Comparison of ENCODE assay signal across 36 cellular contexts in genomic region chr3:170757038-170757437, GRCh38.
A peak's percentile ranks its signal among the peaks of the same experiment; 100 is the strongest.
DNase-seq lines count a peak whose midpoint lies in the region; ATAC-seq, FAIRE-seq and TF ChIP-seq lines count a peak whose summit lies in the region.
"Had no signal": no experiment of that assay in that cellular context is flagged by ENCODE, and none has a peak within 500 bp of the region (broad histone marks: within the 10 kb centered on the region; RNA-seq: fewer than 3 reads in every experiment).

No MANE protein-coding gene starts in this region.

- no peaks in the 10 kb centered on the region for H3K27me3 ChIP-seq in IMR-90 (ENCODE audit: control insufficient read depth, insufficient read depth, low read length)
- no peaks in the 10 kb centered on the region for H3K27me3 ChIP-seq in K562 (ENCODE audit: control insufficient read depth in 2 of 2, insufficient read depth in 2 of 2, low read length in 2 of 2)
- H3K27me3 ChIP-seq in keratinocyte (ENCODE audit: control insufficient read depth, extremely low read depth, insufficient read depth, low read length): no peaks in the 10 kb centered on the region
- H3K27me3 ChIP-seq in tibial nerve: no peaks in the 10 kb centered on the region
- H3K27me3 ChIP-seq: BE2C; BLaER1; BLaER1 treated with 17β-estradiol and CSF1 and Interleukin-3, amounts not matched to agents 10 nM and 100 nM had no signal

- H2BK15ac ChIP-seq in IMR-90 (ENCODE audit: low read depth, low read length): peak overlapping the region; percentile 77; the same call in 2 of the 3 replicates

- H3K4me1 ChIP-seq in IMR-90 (ENCODE audit: control insufficient read depth, insufficient read depth, low read length) (peaks cover 28% of the 10 kb centered on the region), K562 (replicated peaks in 1 of 2; ENCODE audit: control insufficient read depth in 2 of 2, insufficient read depth in 2 of 2, low read length in 2 of 2) (peaks cover 4 to 13% of the 10 kb centered on the region in 2 experiments; a peak in 4 of 5 replicates), keratinocyte (ENCODE audit: control insufficient read depth, extremely low read depth, insufficient read depth, low read length) (peaks cover 24% of the 10 kb centered on the region), tibial nerve (peaks cover 0 to 32% (median 7%) of the 10 kb centered on the region in 4 donors)
- H3K4me1 ChIP-seq: BLaER1, Caco-2 had no signal

- no peaks in the 10 kb centered on the region for H3K79me2 ChIP-seq in K562 (ENCODE audit: control insufficient read depth, insufficient read depth, low read length)
- H3K79me2 ChIP-seq in keratinocyte (ENCODE audit: control insufficient read depth, insufficient read depth, low read length): no peaks in the 10 kb centered on the region

- WGBS in IMR-90 (ENCODE audit: extremely low coverage in 2 of 2, insufficient read length in 1 of 2), 2 experiments: no CpG with 5 or more reads among the region's 1 CpG
- 70% methylated on average over 1 of the region's 1 CpG for WGBS in K562 (ENCODE audit: insufficient coverage, low coverage, missing lambda C conversion rate)
- 91 to 100% methylated on average over 1 of the region's 1 CpG for WGBS in tibial nerve, 2 donors

- H4K91ac ChIP-seq in IMR-90 (ENCODE audit: insufficient read depth, low read depth, low read length): peak overlapping the region; percentile 29

- H3K36me3 Mint-ChIP-seq in nephron progenitor cell (ENCODE audit: low read depth): no peaks in the 10 kb centered on the region
- H3K36me3 Mint-ChIP-seq: CD14-positive monocyte; CD4-positive, alpha-beta memory T cell; CD4-positive, CD25-positive, alpha-beta regulatory T cell; CD8-positive, alpha-beta memory T cell; CD8-positive, alpha-beta T cell had no signal

- TF ChIP-seq EP300 in K562 (IDR thresholded peaks at IDR 0.05; ENCODE audit: low read length) (no peak), tibial nerve (IDR thresholded peaks at IDR 0.05) (no peak)

- CTCF ChIA-PET in IMR-90 (lab: Yijun Ruan, JAX): no interaction called here
- CTCF ChIA-PET in K562 (lab: Yijun Ruan, JAX; ENCODE audit: low intra/inter-chr PET ratio): no interaction called here

- POLR2A ChIA-PET in IMR-90 (lab: Charles Lee; ENCODE audit: unreplicated experiment): no interaction called here
- POLR2A ChIA-PET in K562 (lab: Yijun Ruan, JAX): no interaction called here

- 0 out of 2 replicates have a peak overlapping the region, but pooled peaks have one; percentile 62 for H2AK5ac ChIP-seq in IMR-90 (ENCODE audit: low read depth, low read length)

- no peaks in the 10 kb centered on the region for H3K36me3 ChIP-seq in IMR-90 (ENCODE audit: control insufficient read depth, insufficient read depth, low read length)
- no peaks in the 10 kb centered on the region for H3K36me3 ChIP-seq in K562 (ENCODE audit: control insufficient read depth, insufficient read depth, low read length)
- no peaks in the 10 kb centered on the region for H3K36me3 ChIP-seq in keratinocyte (ENCODE audit: control insufficient read depth in 2 of 2, extremely low read depth in 1 of 2, insufficient read depth in 2 of 2, low read length in 2 of 2)
- H3K36me3 ChIP-seq in tibial nerve: no peaks in the 10 kb centered on the region
- H3K36me3 ChIP-seq: BE2C; BLaER1; BLaER1 treated with 17β-estradiol and CSF1 and Interleukin-3, amounts not matched to agents 10 nM and 100 nM had no signal

- H2AK9ac ChIP-seq in IMR-90 (replicated peaks; ENCODE audit: low read depth, low read length, poor library complexity): no peak overlapping the region

- TF ChIP-seq CTCF in IMR-90 (conservative IDR thresholded peaks at IDR 0.05; ENCODE audit: low read depth, low read length) (no peak), K562 (IDR thresholded peaks at IDR 0.05 in 2 of 3, conservative IDR thresholded peaks at IDR 0.05 in 1 of 3; ENCODE audit: insufficient read depth in 2 of 3, low read depth in 1 of 3, low read length in 3 of 3) (no peak), keratinocyte (optimal IDR thresholded peaks at IDR 0.05 in 1 of 3, IDR thresholded peaks at IDR 0.05 in 1 of 3, conservative IDR thresholded peaks at IDR 0.05 in 1 of 3; ENCODE audit: extremely low read depth in 1 of 3, insufficient read depth in 2 of 3, low read length in 3 of 3) (no peak), nephron progenitor cell (IDR thresholded peaks at IDR 0.05) (no peak), tibial nerve (IDR thresholded peaks at IDR 0.05) (no peak)

- no peaks in the 10 kb centered on the region for H3K9me3 ChIP-seq in IMR-90 (ENCODE audit: control insufficient read depth, insufficient read depth, low read length)
- no peaks in the 10 kb centered on the region for H3K9me3 ChIP-seq in K562 (replicated peaks; ENCODE audit: control insufficient read depth, insufficient read depth, low read depth, low read length)
- no peaks in the 10 kb centered on the region for H3K9me3 ChIP-seq in keratinocyte (ENCODE audit: control insufficient read depth, low read depth, low read length)
- no peaks in the 10 kb centered on the region for H3K9me3 ChIP-seq in tibial nerve
- H3K9me3 ChIP-seq: A549; BE2C; BLaER1; BLaER1 treated with 17β-estradiol and CSF1 and Interleukin-3, amounts not matched to agents 10 nM and 100 nM; Caco-2 had no signal

- no peak overlapping the region for H3K4me3 Mint-ChIP-seq in nephron progenitor cell
- H3K4me3 Mint-ChIP-seq: B cell; CD14-positive monocyte; CD4-positive, alpha-beta memory T cell; CD4-positive, alpha-beta T cell; CD4-positive, CD25-positive, alpha-beta regulatory T cell; CD8-positive, alpha-beta memory T cell; CD8-positive, alpha-beta T cell had no signal

- FAIRE-seq in K562 (lab: Jason Lieb, UNC) (no peak), keratinocyte (lab: Jason Lieb, UNC) (peak; percentile 23)
- FAIRE-seq: A204.1, A549, D721Med had no signal

- peaks cover 0 to 3% of the 10 kb centered on the region in 2 experiments; a peak in 2 of 4 replicates for H3K79me1 ChIP-seq in IMR-90 (ENCODE audit: low read depth in 1 of 2, low read length in 2 of 2)

- DNase-seq in IMR-90 (no peak), K562 (ENCODE audit: extremely low read depth in 1 of 4, low spot score in 3 of 4) (no peak), keratinocyte (ENCODE audit: low read depth, low spot score) (no peak), nephron progenitor cell (no peak), ACHN (no peak), tibial nerve (ENCODE audit: low spot score in 2 of 2) (no peak), NOMO-1 treated with dmso at 0.1 percent for 144 hours (lab: John Stamatoyannopoulos, UW; ENCODE audit: unreplicated experiment) (no peak)
- DNase-seq: 8988T; AML-193; BE2C; C1 segment of cervical spinal cord; Caco-2; Calu3; CD4-positive, alpha-beta memory T cell; CD4-positive, alpha-beta T cell; CD4-positive, CD25-positive, alpha-beta regulatory T cell; CD8-positive, alpha-beta memory T cell; CD8-positive, alpha-beta T cell; COR-L47; DMS 273 treated with DMSO at 0.1 percent for 48 hours; DMS153; DMS53; DMS79; DMS79 treated with DMSO at 0.1 percent for 48 hours; DND-41; EL had no signal

- in situ Hi-C loops in IMR-90 (cut with MboI; ENCODE audit: low sequenced_read_pairs): no loop called here
- in situ Hi-C loops in K562 (cut with MboI): no loop called here
- in situ Hi-C loops in ACHN (cut with HindIII; ENCODE audit: low pct_ligation_motif_present, low pct_unique_long_range_greater_than_20kb, low sequenced_read_pairs): no loop called here

- H3K4me2 ChIP-seq in IMR-90 (ENCODE audit: low read depth, low read length): no peak overlapping the region
- H3K4me2 ChIP-seq in K562 (ENCODE audit: insufficient read depth, low read length): no peak overlapping the region
- no peak overlapping the region for H3K4me2 ChIP-seq in keratinocyte (ENCODE audit: control insufficient read depth, extremely low read depth, insufficient read depth, low read depth, low read length)
- H3K4me2 ChIP-seq: A549; BLaER1; BLaER1 treated with 17β-estradiol and CSF1 and Interleukin-3, amounts not matched to agents 10 nM and 100 nM had no signal

- no peak overlapping the region for H2AFZ ChIP-seq in IMR-90 (replicated peaks; ENCODE audit: low read length, poor library complexity)
- H2AFZ ChIP-seq in K562 (ENCODE audit: low read depth, low read length): 0 out of 2 replicates have a peak overlapping the region, but pooled peaks have one; percentile 13
- H2AFZ ChIP-seq in keratinocyte (ENCODE audit: control insufficient read depth, low read length): no peak overlapping the region

- peak overlapping the region; percentile 89 for H2BK20ac ChIP-seq in IMR-90 (ENCODE audit: low read depth, low read length)

- no peak overlapping the region for H3K18ac ChIP-seq in IMR-90 (ENCODE audit: low read depth, low read length)

- intact Hi-C loops in IMR-90 (cut with micrococcal nuclease) (loop anchor here (10.0 kb wide), 1 partner anchor 1018 kb away; no protein-coding TSS in a partner anchor), K562 (cut with micrococcal nuclease) (no loop called here)

- H3K14ac ChIP-seq in IMR-90 (replicated peaks; ENCODE audit: low read depth, low read length): no peak overlapping the region

- H3K23ac ChIP-seq in IMR-90 (ENCODE audit: low read depth, low read length): no peak overlapping the region

- peaks cover 27% of the 10 kb centered on the region for H3K4me1 Mint-ChIP-seq in nephron progenitor cell
- H3K4me1 Mint-ChIP-seq: B cell; CD14-positive monocyte; CD4-positive, alpha-beta memory T cell; CD4-positive, CD25-positive, alpha-beta regulatory T cell; CD8-positive, alpha-beta memory T cell had no signal

- peak overlapping the region; percentile 79; the same call in 1 of the 2 replicates for H2BK120ac ChIP-seq in IMR-90 (ENCODE audit: low read depth, low read length)

- dilution Hi-C loops in IMR-90 (cut with HindIII; ENCODE audit: low sequenced_read_pairs, unreplicated experiment) (no loop called here), keratinocyte (cut with MboI; ENCODE audit: extremely low pct_ligation_motif_present, low sequenced_read_pairs) (no loop called here)

- H3K4ac ChIP-seq in IMR-90 (ENCODE audit: low read depth, low read length): peak overlapping the region; percentile 22; the same call in 1 of the 2 replicates

- no peak overlapping the region for H3K56ac ChIP-seq in IMR-90 (ENCODE audit: extremely low read depth, insufficient read depth, low read length)

- H3K27ac ChIP-seq in IMR-90 (ENCODE audit: insufficient read depth, low read length): no peak overlapping the region
- no peak overlapping the region for H3K27ac ChIP-seq in K562 (ENCODE audit: extremely low read depth, low read depth, low read length)
- no peak overlapping the region for H3K27ac ChIP-seq in keratinocyte (ENCODE audit: control insufficient read depth, insufficient read depth, low read length)
- no peak overlapping the region for H3K27ac ChIP-seq in tibial nerve
- H3K27ac ChIP-seq: 22Rv1; A549; BLaER1; BLaER1 treated with 17β-estradiol and CSF1 and Interleukin-3, amounts not matched to agents 10 nM and 100 nM; C4-2B had no signal

- H2BK5ac ChIP-seq in IMR-90 (ENCODE audit: low read depth, low read length, poor library complexity, severe bottlenecking): no peak overlapping the region

- BruUV-seq in IMR-90 (replicated peaks; lab: Mats Ljungman, UMichigan) (no TSS peak), K562 (replicated peaks; lab: Mats Ljungman, UMichigan) (no TSS peak)

- TF ChIP-seq POLR2A in IMR-90 (IDR thresholded peaks at IDR 0.05; ENCODE audit: low read depth, low read length) (no peak), K562 (conservative IDR thresholded peaks at IDR 0.05) (no peak), tibial nerve (IDR thresholded peaks at IDR 0.05) (no peak)

- no peaks in the 10 kb centered on the region for H4K20me1 ChIP-seq in IMR-90 (ENCODE audit: insufficient read depth, low read length)
- no peaks in the 10 kb centered on the region for H4K20me1 ChIP-seq in K562 (replicated peaks; ENCODE audit: control insufficient read depth, insufficient read depth, low read length)
- H4K20me1 ChIP-seq in keratinocyte (ENCODE audit: control insufficient read depth, extremely low read depth, insufficient read depth, low read length): no peaks in the 10 kb centered on the region
- H4K20me1 ChIP-seq: BLaER1; BLaER1 treated with 17β-estradiol and CSF1 and Interleukin-3, amounts not matched to agents 10 nM and 100 nM had no signal

- H3K9me1 ChIP-seq in IMR-90 (ENCODE audit: insufficient read depth, low read length): peaks cover 15% of the 10 kb centered on the region
- no peaks in the 10 kb centered on the region for H3K9me1 ChIP-seq in K562 (ENCODE audit: control insufficient read depth, insufficient read depth, low read length)
- no peaks in the 10 kb centered on the region for H3K9me1 ChIP-seq in keratinocyte (ENCODE audit: control insufficient read depth, extremely low read depth, insufficient read depth, low read length)

- no peaks in the 10 kb centered on the region for H3K27me3 Mint-ChIP-seq in nephron progenitor cell (ENCODE audit: low read depth, poor library complexity)

- no peak overlapping the region for H4K5ac ChIP-seq in IMR-90 (ENCODE audit: low read depth, low read length)

- no peaks in the 10 kb centered on the region for H3K9me3 Mint-ChIP-seq in nephron progenitor cell
- H3K9me3 Mint-ChIP-seq: CD4-positive, alpha-beta memory T cell; CD4-positive, alpha-beta T cell; CD8-positive, alpha-beta memory T cell; CD8-positive, alpha-beta T cell had no signal

- no peak for ATAC-seq in IMR-90 (ENCODE audit: low read depth)
- no peak for ATAC-seq in K562
- ATAC-seq in HG02678 (IDR thresholded peaks at IDR 0.05; ENCODE audit: unreplicated experiment): no peak
- ATAC-seq: A549; CD8-positive, alpha-beta T cell had no signal

- no peak overlapping the region for H3K4me3 ChIP-seq in IMR-90 (ENCODE audit: insufficient read depth, low read depth, low read length)
- no peak overlapping the region for H3K4me3 ChIP-seq in K562
- H3K4me3 ChIP-seq in keratinocyte (ENCODE audit: control insufficient read depth in 2 of 3, extremely low read depth in 1 of 3, insufficient read depth in 2 of 3, low read depth in 1 of 3, low read length in 3 of 3): no peak overlapping the region
- no peak overlapping the region for H3K4me3 ChIP-seq in tibial nerve
- H3K4me3 ChIP-seq: A549; BLaER1; BLaER1 treated with 17β-estradiol and CSF1 and Interleukin-3, amounts not matched to agents 10 nM and 100 nM had no signal

- no peak for TF ChIP-seq RAD21 in IMR-90 (IDR thresholded peaks at IDR 0.05; ENCODE audit: low read length)
- TF ChIP-seq RAD21 in K562 (CRISPR knock-in tag; conservative IDR thresholded peaks at IDR 0.05 in 1 of 2, IDR thresholded peaks at IDR 0.05 in 1 of 2): no peak

- H4K8ac ChIP-seq in IMR-90 (ENCODE audit: low read depth in 2 of 2, low read length in 2 of 2): peak overlapping the region in 1 of 2 experiments; percentile 15; a peak in 2 of 4 replicates

- H3K27ac Mint-ChIP-seq in nephron progenitor cell: peak overlapping the region; percentile 61
- H3K27ac Mint-ChIP-seq: B cell; CD14-positive monocyte; CD4-positive, alpha-beta memory T cell; CD4-positive, alpha-beta T cell; CD4-positive, CD25-positive, alpha-beta regulatory T cell; CD8-positive, alpha-beta memory T cell; CD8-positive, alpha-beta T cell had no signal

- no peak overlapping the region for H3K9ac ChIP-seq in IMR-90 (ENCODE audit: low read depth, low read length)
- no peak overlapping the region for H3K9ac ChIP-seq in K562 (ENCODE audit: insufficient read depth in 1 of 2, low read depth in 2 of 2, low read length in 2 of 2)
- no peak overlapping the region for H3K9ac ChIP-seq in keratinocyte (ENCODE audit: control insufficient read depth, extremely low read depth, insufficient read depth, low read length)
- H3K9ac ChIP-seq: BLaER1; BLaER1 treated with 17β-estradiol and CSF1 and Interleukin-3, amounts not matched to agents 10 nM and 100 nM had no signal
